ENCODE assay signal across 8 cellular contexts in genomic region chr6:3023663-3024483, GRCh38. TPM values are rescaled to one million over a fixed set of nuclear protein-coding genes. Genes with fewer than 3 reads are reported as not detected.
DNase-seq lines count a peak whose midpoint lies in the region; TF ChIP-seq lines count a peak whose summit lies in the region.

No MANE protein-coding gene starts in this region.

- H3K4me3 ChIP-seq in GM06990 (replicated peaks; ENCODE audit: low read depth, low read length): peak overlapping the region; percentile 58
- H3K4me3 ChIP-seq in HAP-1: peak overlapping the region; percentile 11
- peak overlapping the region; percentile 58 for H3K4me3 ChIP-seq in MG63
- no peak overlapping the region for H3K4me3 ChIP-seq in iPS DF 6.9 (ENCODE audit: low read length)
- peak overlapping the region; percentile 25 to 59 (median 46) for H3K4me3 ChIP-seq in skin epidermis

- no CpG with 5 or more reads among the region's 32 CpGs for WGBS in iPS DF 6.9 (ENCODE audit: insufficient coverage, insufficient read length)

- no peak for TF ChIP-seq CTCF in GM06990 (IDR thresholded peaks at IDR 0.05; ENCODE audit: insufficient read depth, low read length, poor library complexity, severe bottlenecking)

- in situ Hi-C loops in HAP-1 (cut with MboI; ENCODE audit: low sequenced_read_pairs): no loop called here

- H3K27me3 ChIP-seq in GM06990 (replicated peaks; ENCODE audit: control insufficient read depth, insufficient read depth, low read length) (no peaks in the 10 kb centered on the region), HAP-1 (ENCODE audit: low read depth) (no peaks in the 10 kb centered on the region), MG63 (no peaks in the 10 kb centered on the region), iPS DF 6.9 (ENCODE audit: control insufficient read depth, insufficient read depth, low read length) (no peaks in the 10 kb centered on the region)

- H3K27ac ChIP-seq in iPS DF 6.9 (ENCODE audit: low read length): no peak overlapping the region
- H3K27ac ChIP-seq in skin epidermis: peak overlapping the region; percentile 49 to 96 (median 89)

- peaks cover 2% of the 10 kb centered on the region; the same call in 1 of the 2 replicates for H3K9me3 ChIP-seq in HAP-1
- no peaks in the 10 kb centered on the region for H3K9me3 ChIP-seq in MG63
- H3K9me3 ChIP-seq in iPS DF 6.9 (ENCODE audit: control insufficient read depth, insufficient read depth, low read length): no peaks in the 10 kb centered on the region

- peaks cover 18% of the 10 kb centered on the region for H3K4me1 ChIP-seq in HAP-1
- peaks cover 7% of the 10 kb centered on the region; the same call in 1 of the 2 replicates for H3K4me1 ChIP-seq in iPS DF 6.9 (ENCODE audit: control insufficient read depth, insufficient read depth, low read length)

- H3K36me3 ChIP-seq in GM06990 (ENCODE audit: control insufficient read depth, insufficient read depth, low read length) (no peaks in the 10 kb centered on the region), HAP-1 (replicated peaks) (peaks cover 13% of the 10 kb centered on the region), MG63 (peaks cover 14% of the 10 kb centered on the region), iPS DF 6.9 (ENCODE audit: control insufficient read depth, insufficient read depth, low read length) (peaks cover 3% of the 10 kb centered on the region; the same call in 1 of the 2 replicates)

- peak; percentile 89 for DNase-seq in GM06990 (ENCODE audit: extremely low read depth, insufficient read length)
- peak; percentile 84 to 93 for DNase-seq in HAP-1 (ENCODE audit: low spot score in 2 of 2)
- DNase-seq in MG63: peak; percentile 93
- peak; percentile 63 to 95 (median 74) for DNase-seq in T-helper 1 cell
- peak; percentile 89 for DNase-seq in amniotic stem cell (lab: John Stamatoyannopoulos, UW)
- DNase-seq in iPS DF 6.9 (ENCODE audit: low read depth, low spot score): peak; percentile 63
- no peak for DNase-seq in DMS79 (lab: John Stamatoyannopoulos, UW)

RNA-seq across cellular contexts. Expression of gene NQO2, which starts 24.2 kb away (rescaled TPM):
- total RNA-seq in MG63 (2014; rRNA removed; shearing (Covaris generic); ENCODE audit: low replicate concordance): 4.2 and 17.6 TPM in 2 replicates

RNA-seq across cellular contexts. Expression of gene RIPK1, which starts 44.4 kb away (rescaled TPM):
- 10.1 and 12.3 TPM in 2 replicates for total RNA-seq in MG63 (2014; rRNA removed; shearing (Covaris generic); ENCODE audit: low replicate concordance)

RNA-seq across cellular contexts. Expression of gene SERPINB6, which starts 52.5 kb away (rescaled TPM):
- total RNA-seq in MG63 (2014; rRNA removed; shearing (Covaris generic); ENCODE audit: low replicate concordance): 45.1 and 59.9 TPM in 2 replicates
